In the genomic region with DNA sequence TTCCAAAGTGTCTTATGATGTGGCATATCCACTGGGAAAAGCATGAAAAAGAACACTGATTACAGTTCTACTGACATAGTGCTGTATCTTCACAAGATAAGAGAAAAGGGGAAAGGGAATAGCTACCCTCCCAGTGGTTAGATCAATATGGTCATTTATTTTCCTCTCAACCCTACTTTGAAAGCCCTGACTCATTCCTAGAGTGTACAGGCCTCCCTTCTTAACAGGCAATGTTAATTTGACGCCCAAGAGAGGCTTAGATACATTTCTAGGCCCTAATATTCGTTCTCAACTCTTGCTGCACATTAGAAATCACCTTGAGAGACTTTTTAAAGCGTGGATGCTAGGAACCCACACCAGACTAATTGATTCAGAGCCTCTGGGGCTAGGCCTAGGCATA, we compare ENCODE assay signal across 21 cellular contexts.
"Had no signal": no experiment of that assay in that cellular context is flagged by ENCODE, and none has a peak within 500 bp of the region (broad histone marks: within the 10 kb centered on the region; RNA-seq: fewer than 3 reads in every experiment).

No MANE protein-coding gene starts in this region.

- DNase-seq: IMR-90, Karpas-422, KG1, MG63, NCI-H1092, NCI-H1105 treated with DMSO at 0.1 percent for 48 hours, NCI-H1417 treated with DMSO at 0.1 percent for 48 hours, NCI-H146, NCI-H1694 treated with DMSO at 0.1 percent for 48 hours, NCI-H1930, NCI-H2081, NCI-H2107, NCI-H2227 treated with DMSO at 0.1 percent for 48 hours, NCI-H446, NCI-H510A, NCI-H524 treated with DMSO at 0.1 percent for 48 hours, NCI-H69, NCI-H774, Right ventricle myocardium superior, RPMI8226, SIG-M5 had no signal
